8 cellular contexts compared by ENCODE assay signal in genomic region chr19:49335071-49335783, GRCh38. TPM values are rescaled to one million over a fixed set of nuclear protein-coding genes. Genes with fewer than 3 reads are reported as not detected.
DNase-seq lines count a peak whose midpoint lies in the region; ATAC-seq and TF ChIP-seq lines count a peak whose summit lies in the region.

CD37 (plus strand) TSS chr19:49335406; CDS start chr19:49335541, 135 bp downstream.

- no peaks in the 10 kb centered on the region for H3K9me3 Mint-ChIP-seq in progenitor cell of endocrine pancreas (ENCODE audit: low read depth)

- H3K36me3 Mint-ChIP-seq in progenitor cell of endocrine pancreas (ENCODE audit: insufficient read depth), result peaks cover 9% of the 10 kb centered on the region

- H3K27ac Mint-ChIP-seq in progenitor cell of endocrine pancreas, result peak within 1 kb of the TSS; percentile 83

- peak; percentile 23 for ATAC-seq in GM18907 (IDR thresholded peaks at IDR 0.05; ENCODE audit: unreplicated experiment)

- intact Hi-C loops in T-helper 2 cell treated with Interferon-gamma antibody and Interleukin-4, amounts not matched to agents 100 ng/mL and 5 ng/mL, for 36 hours (cut with micrococcal nuclease), result loop anchor here (2.0 to 10.0 kb wide), 2 partner anchors 110 to 140 kb away; partner anchors contain the start of genes FLT3LG and SLC17A7
- intact Hi-C loops in ascending aorta (cut with DNase I), result no loop called here

- peaks cover 6 to 14% of the 10 kb centered on the region in 2 donors for H3K4me1 ChIP-seq in ascending aorta

- no peak within 1 kb of the TSS for H3K27ac ChIP-seq in ascending aorta

- H3K27me3 ChIP-seq in ascending aorta, result no peaks in the 10 kb centered on the region

- H3K27me3 Mint-ChIP-seq in progenitor cell of endocrine pancreas, result no peaks in the 10 kb centered on the region

- H3K36me3 ChIP-seq in ascending aorta, result no peaks in the 10 kb centered on the region

- peaks cover 11% of the 10 kb centered on the region for H3K4me1 Mint-ChIP-seq in progenitor cell of endocrine pancreas (ENCODE audit: low read depth)

- no peak for TF ChIP-seq CTCF in ascending aorta (IDR thresholded peaks at IDR 0.05)
- TF ChIP-seq CTCF in progenitor cell of endocrine pancreas (IDR thresholded peaks at IDR 0.05; ENCODE audit: unreplicated experiment), result no peak

- DNase-seq in ascending aorta (ENCODE audit: low spot score in 2 of 2), result peak in 1 of 2 donors; percentile 63
- DNase-seq in progenitor cell of endocrine pancreas (ENCODE audit: low spot score, unreplicated experiment), result no peak
- no peak for DNase-seq in NCI-H82 treated with DMSO at 0.1 percent for 48 hours (lab: John Stamatoyannopoulos, UW; ENCODE audit: unreplicated experiment)
- no peak for DNase-seq in AG20443 (ENCODE audit: low spot score)
- DNase-seq in COLO829 (ENCODE audit: low spot score), result no peak
- no peak for DNase-seq in NCI-H2196 (lab: John Stamatoyannopoulos, UW; ENCODE audit: unreplicated experiment)

- peak within 1 kb of the TSS in 1 of 2 donors; percentile 39 for H3K4me3 ChIP-seq in ascending aorta

- no peaks in the 10 kb centered on the region for H3K9me3 ChIP-seq in ascending aorta

- H3K4me3 Mint-ChIP-seq in progenitor cell of endocrine pancreas (ENCODE audit: low read depth), result no peak within 1 kb of the TSS

RNA-seq across cellular contexts. Expression of gene CD37, which starts in this region (rescaled TPM):
- total RNA-seq in T-helper 2 cell treated with Interferon-gamma antibody and Interleukin-4, amounts not matched to agents 100 ng/mL and 5 ng/mL, for 36 hours, result 213 and 221 TPM in 2 replicates
- total RNA-seq in ascending aorta, result 15.6 TPM
- not detected in 2 replicates for total RNA-seq in progenitor cell of endocrine pancreas

Comparison
In these comparisons a context has a peak if more than half of its experiments do, and no peak if none do; other contexts are left out.
1. RNA of gene CD37 (total RNA-seq): 213 to 221 TPM in T-helper 2 cell treated with Interferon-gamma antibody and Interleukin-4, amounts not matched to agents 100 ng/mL and 5 ng/mL, for 36 hours and 15.6 TPM in ascending aorta (single experiment); not detected in progenitor cell of endocrine pancreas; every median in the first group is over 10 times any median in the second.
2. RNA of gene CD37 (total RNA-seq): 213 to 221 TPM in T-helper 2 cell treated with Interferon-gamma antibody and Interleukin-4, amounts not matched to agents 100 ng/mL and 5 ng/mL, for 36 hours; 15.6 TPM in ascending aorta (single experiment); every median in the first group is over 10 times any median in the second.